22 cellular contexts compared by ENCODE assay signal in the genomic region with DNA sequence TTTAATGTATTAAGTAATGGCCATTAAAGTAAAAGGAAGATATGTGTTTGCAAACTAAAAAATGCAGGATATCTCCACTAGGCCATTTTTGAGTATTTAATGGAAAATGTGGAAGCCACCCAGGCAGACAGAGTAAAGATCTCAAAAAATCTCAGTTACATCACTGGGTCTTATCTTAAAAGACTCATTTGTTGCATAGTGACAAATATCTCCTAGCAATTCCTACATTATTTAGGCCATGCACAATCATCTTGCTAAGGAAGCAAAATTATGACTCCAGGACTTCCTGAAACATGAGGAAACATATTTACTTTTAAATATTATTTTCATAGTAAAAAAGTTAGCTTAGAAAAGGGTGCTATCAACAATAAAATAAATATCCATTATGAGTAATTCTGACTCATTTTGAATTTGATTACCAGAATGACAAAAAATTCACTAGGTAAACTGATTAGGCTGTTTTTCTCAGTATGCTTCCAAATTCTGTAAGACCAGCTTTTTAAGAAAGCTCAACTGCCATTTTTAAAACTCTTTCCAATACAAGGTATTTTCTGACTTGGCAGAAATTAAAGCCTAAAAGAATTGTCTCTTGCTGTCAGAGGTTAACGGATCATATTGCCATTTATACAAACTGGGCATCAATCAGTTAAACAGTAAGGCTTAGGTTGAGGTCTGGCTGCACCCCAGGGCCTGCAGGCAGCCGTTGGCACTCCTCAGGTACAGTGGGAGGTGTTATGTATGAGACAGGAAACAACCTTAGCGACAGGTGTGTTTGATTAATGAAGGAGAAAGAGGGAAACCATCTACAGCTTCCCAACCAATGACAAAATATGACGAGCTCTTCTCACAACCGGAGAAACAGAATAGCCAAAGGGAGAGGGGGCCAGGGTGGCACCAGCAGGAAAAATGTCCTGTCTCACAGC. TPM values are rescaled to one million over a fixed set of nuclear protein-coding genes. Genes with fewer than 3 reads are reported as not detected.
DNase-seq lines count a peak whose midpoint lies in the region; ATAC-seq lines count a peak whose summit lies in the region.
"Had no signal": no experiment of that assay in that cellular context is flagged by ENCODE, and none has a peak within 500 bp of the region (broad histone marks: within the 10 kb centered on the region; RNA-seq: fewer than 3 reads in every experiment).

No MANE protein-coding gene starts in this region.

- no peaks in the 10 kb centered on the region for H3K36me3 Mint-ChIP-seq in naive thymus-derived CD4-positive, alpha-beta T cell
- H3K36me3 Mint-ChIP-seq: activated naive CD4-positive, alpha-beta T cell treated with anti-CD3 and anti-CD28 coated beads, Interleukin-2, amount 50 U/mL, for 72 hours; memory B cell; naive thymus-derived CD8-positive, alpha-beta T cell had no signal

- DNase-seq in COLO668 (lab: John Stamatoyannopoulos, UW; ENCODE audit: unreplicated experiment) = peak; percentile 63
- DNase-seq in NCI-H1105 treated with DMSO at 0.1 percent for 48 hours (lab: John Stamatoyannopoulos, UW) = peak; percentile 91
- DNase-seq in NCI-H69 (lab: John Stamatoyannopoulos, UW) = peak; percentile 95
- no peak for DNase-seq in HuH-7 (ENCODE audit: low spot score)
- DNase-seq in naive thymus-derived CD4-positive, alpha-beta T cell = no peak
- DNase-seq: activated B cell treated with CpG ODN at 0.5 μM for 24 hours; activated T-cell treated with anti-CD3 and anti-CD28 coated beads, Interleukin-2, amount 50 U/mL, for 4 hours; cortex of kidney; GDM1; naive thymus-derived CD8-positive, alpha-beta T cell; NCI-H1092 treated with DMSO at 0.1 percent for 48 hours; NCI-H524; SIG-M5; stimulated activated CD4-positive, alpha-beta T cell treated with anti-CD3 and anti-CD28 coated beads, Interleukin-4, amount 100 ng/mL, for 24 hours; T-helper 2 cell had no signal

- no peaks in the 10 kb centered on the region for H3K4me1 Mint-ChIP-seq in naive thymus-derived CD4-positive, alpha-beta T cell
- H3K4me1 Mint-ChIP-seq: activated B cell treated with CpG ODN at 0.5 μM for 24 hours; memory B cell; naive thymus-derived CD8-positive, alpha-beta T cell had no signal

- no peak overlapping the region for H3K27ac ChIP-seq in naive thymus-derived CD4-positive, alpha-beta T cell (ENCODE audit: low read depth, low read length)
- H3K27ac ChIP-seq: A549, BLaER1 had no signal

- no peak overlapping the region for H3K4me3 Mint-ChIP-seq in naive thymus-derived CD4-positive, alpha-beta T cell
- H3K4me3 Mint-ChIP-seq: activated B cell treated with CpG ODN at 0.5 μM for 24 hours; activated T-cell treated with anti-CD3 and anti-CD28 coated beads, Interleukin-2, amount 50 U/mL, for 4 hours; memory B cell; naive thymus-derived CD8-positive, alpha-beta T cell had no signal

- ATAC-seq in GM18861 (IDR thresholded peaks at IDR 0.05; ENCODE audit: unreplicated experiment) (no peak), GM19397 (IDR thresholded peaks at IDR 0.05; ENCODE audit: unreplicated experiment) (no peak)
- ATAC-seq in naive thymus-derived CD4-positive, alpha-beta T cell = no peak
- ATAC-seq: A549; activated naive CD4-positive, alpha-beta T cell treated with anti-CD3 and anti-CD28 coated beads, Interleukin-2, amount 50 U/mL, for 72 hours; activated T-cell treated with anti-CD3 and anti-CD28 coated beads, Interleukin-2, amount 50 U/mL, for 4 hours; naive thymus-derived CD8-positive, alpha-beta T cell had no signal

- H3K4me3 ChIP-seq in endocrine pancreas (ENCODE audit: control insufficient read depth, insufficient read depth, low read length) = peak overlapping the region; percentile 60
- H3K4me3 ChIP-seq in naive thymus-derived CD4-positive, alpha-beta T cell (ENCODE audit: low read length) = no peak overlapping the region
- H3K4me3 ChIP-seq: A549, BLaER1 had no signal

- POLR2A ChIA-PET in naive thymus-derived CD4-positive, alpha-beta T cell (lab: Charles Lee) = no interaction called here

- H3K27ac Mint-ChIP-seq in naive thymus-derived CD4-positive, alpha-beta T cell = no peak overlapping the region
- H3K27ac Mint-ChIP-seq: activated B cell treated with CpG ODN at 0.5 μM for 24 hours; activated naive CD4-positive, alpha-beta T cell treated with anti-CD3 and anti-CD28 coated beads, Interleukin-2, amount 50 U/mL, for 72 hours; memory B cell; naive thymus-derived CD8-positive, alpha-beta T cell had no signal

- H3K9me3 Mint-ChIP-seq in naive thymus-derived CD4-positive, alpha-beta T cell = peaks cover 0 to 5% (median 0%) of the 10 kb centered on the region in 11 donors
- H3K9me3 Mint-ChIP-seq: activated B cell treated with CpG ODN at 0.5 μM for 24 hours had no signal

- intact Hi-C loops in naive thymus-derived CD4-positive, alpha-beta T cell (cut with micrococcal nuclease) = no loop called here

- no peak overlapping the region for H3K9ac ChIP-seq in endocrine pancreas (ENCODE audit: control insufficient read depth, insufficient read depth, low read length)
- H3K9ac ChIP-seq: BLaER1 had no signal

- no peaks in the 10 kb centered on the region for H3K27me3 ChIP-seq in endocrine pancreas (ENCODE audit: control insufficient read depth, insufficient read depth, low read length)
- no peaks in the 10 kb centered on the region for H3K27me3 ChIP-seq in naive thymus-derived CD4-positive, alpha-beta T cell (ENCODE audit: control insufficient read depth in 2 of 2, insufficient read depth in 2 of 2, low read length in 2 of 2)
- H3K27me3 ChIP-seq: BLaER1 had no signal

- H3K4me1 ChIP-seq in endocrine pancreas (ENCODE audit: control insufficient read depth, insufficient read depth, low read length) = peaks cover 29% of the 10 kb centered on the region
- H3K4me1 ChIP-seq in naive thymus-derived CD4-positive, alpha-beta T cell (ENCODE audit: control insufficient read depth in 2 of 2, insufficient read depth in 2 of 2, low read length in 2 of 2) = no peaks in the 10 kb centered on the region
- H3K4me1 ChIP-seq: A549, BLaER1 had no signal

- H3K36me3 ChIP-seq in endocrine pancreas (ENCODE audit: control insufficient read depth, insufficient read depth, low read length) = no peaks in the 10 kb centered on the region
- no peaks in the 10 kb centered on the region for H3K36me3 ChIP-seq in naive thymus-derived CD4-positive, alpha-beta T cell (ENCODE audit: control insufficient read depth in 2 of 3, insufficient read depth in 3 of 3, low read length in 3 of 3)
- H3K36me3 ChIP-seq: BLaER1 had no signal

- no peaks in the 10 kb centered on the region for H3K27me3 Mint-ChIP-seq in naive thymus-derived CD4-positive, alpha-beta T cell
- H3K27me3 Mint-ChIP-seq: activated B cell treated with CpG ODN at 0.5 μM for 24 hours; memory B cell; naive thymus-derived CD8-positive, alpha-beta T cell had no signal

- CTCF ChIA-PET in naive thymus-derived CD4-positive, alpha-beta T cell (lab: Charles Lee) = no interaction called here

- no peaks in the 10 kb centered on the region for H3K9me3 ChIP-seq in endocrine pancreas (ENCODE audit: control insufficient read depth, low read length)
- no peaks in the 10 kb centered on the region for H3K9me3 ChIP-seq in naive thymus-derived CD4-positive, alpha-beta T cell (ENCODE audit: control insufficient read depth in 2 of 3, low read length in 3 of 3)
- H3K9me3 ChIP-seq: A549, BLaER1 had no signal

RNA-seq across cellular contexts. Expression of gene PCLO, which starts 31.8 kb away (rescaled TPM):
- under 1 TPM in 2 of 5 experiments, not detected in 3; under 0.01 to 0.10 TPM for total RNA-seq in naive thymus-derived CD4-positive, alpha-beta T cell
- not detected for polyA plus RNA-seq in naive thymus-derived CD4-positive, alpha-beta T cell
- total RNA-seq: naive thymus-derived CD8-positive, alpha-beta T cell had no signal
- polyA plus RNA-seq: naive thymus-derived CD8-positive, alpha-beta T cell had no signal

Comparison
In these comparisons a context has a peak if more than half of its experiments do, and no peak if none do; other contexts are left out.
1. DNase-seq: peak in COLO668 (single experiment), NCI-H1105 treated with DMSO at 0.1 percent for 48 hours (single experiment) and NCI-H69 (single experiment); none in HuH-7 (single experiment) and naive thymus-derived CD4-positive, alpha-beta T cell (0 of 9).